In genomic region chr5:178536541-178537466, GRCh38 we compare ENCODE assay signal across 17 cellular contexts. TPM values are rescaled to one million over a fixed set of nuclear protein-coding genes. Genes with fewer than 3 reads are reported as not detected.
"Had no signal": no experiment of that assay in that cellular context is flagged by ENCODE, and none has a peak within 500 bp of the region (broad histone marks: within the 10 kb centered on the region; RNA-seq: fewer than 3 reads in every experiment).

No MANE protein-coding gene starts in this region.

- ATAC-seq: activated CD4-positive, CD25-positive, alpha-beta regulatory T cell treated with anti-CD3 and anti-CD28 coated beads, Interleukin-2, amount 50 U/mL, for 24 hours; foreskin keratinocyte had no signal

- H3K27ac Mint-ChIP-seq: activated naive CD4-positive, alpha-beta T cell treated with anti-CD3 and anti-CD28 coated beads for 36 hours; activated T-helper 2 cell treated with anti-CD3 and anti-CD28 coated beads, Interferon-gamma antibody, Interleukin-2, Interleukin-4, amounts not matched to agents 10 μg/mL and 5 μg/mL and 100 μg/mL, durations not matched to agents 14 hours and 24 hours and 36 hours; dendritic cell treated with granulocyte-macrophage colony-stimulating factor and Interleukin-4, amounts not matched to agents 40 ng/mL and 50 ng/mL, for 4 days had no signal

- H3K27me3 ChIP-seq: foreskin keratinocyte, ovary, tibial nerve had no signal

- H3K9me3 ChIP-seq: ovary, tibial nerve had no signal

- H3K4me1 ChIP-seq: foreskin keratinocyte had no signal

- H3K36me3 ChIP-seq: ovary, tibial nerve had no signal

- H3K27ac ChIP-seq: foreskin keratinocyte, ovary had no signal

- H3K4me3 ChIP-seq: ovary, tibial nerve had no signal

- H3K9me3 Mint-ChIP-seq: activated naive CD4-positive, alpha-beta T cell treated with anti-CD3 and anti-CD28 coated beads for 36 hours; activated T-helper 2 cell treated with anti-CD3 and anti-CD28 coated beads, Interferon-gamma antibody, Interleukin-2, Interleukin-4, amounts not matched to agents 10 μg/mL and 5 μg/mL and 100 μg/mL, durations not matched to agents 14 hours and 24 hours and 36 hours; dendritic cell treated with granulocyte-macrophage colony-stimulating factor and Interleukin-4, amounts not matched to agents 40 ng/mL and 50 ng/mL, for 4 days; neural crest cell had no signal

- H3K4me3 Mint-ChIP-seq: activated naive CD4-positive, alpha-beta T cell treated with anti-CD3 and anti-CD28 coated beads for 36 hours; dendritic cell treated with granulocyte-macrophage colony-stimulating factor and Interleukin-4, amounts not matched to agents 40 ng/mL and 50 ng/mL, for 4 days had no signal

- FAIRE-seq: astrocyte, bronchial epithelial cell had no signal

- DNase-seq: activated naive CD4-positive, alpha-beta T cell treated with anti-CD3 and anti-CD28 coated beads for 36 hours; activated T-cell treated with anti-CD3 and anti-CD28 coated beads for 4 hours; effector memory CD4-positive, alpha-beta T cell; foreskin keratinocyte; glutamatergic neuron; hypothalamus; left ventricle myocardium superior; ovary; stimulated activated CD4-positive, alpha-beta T cell treated with anti-CD3 and anti-CD28 coated beads, Interleukin-12 subunit alpha, Interleukin-12 subunit beta, amount 100 ng/mL, for 4 hours; stimulated activated CD4-positive, alpha-beta T cell treated with anti-CD3 and anti-CD28 coated beads, Interleukin-2, amount 100 ng/mL, for 24 hours had no signal

RNA-seq across cellular contexts. Expression of gene COL23A1, which starts 53.4 kb away (rescaled TPM):
- total RNA-seq: activated T-helper 2 cell treated with anti-CD3 and anti-CD28 coated beads, Interferon-gamma antibody, Interleukin-2, Interleukin-4, amounts not matched to agents 10 μg/mL and 5 μg/mL and 100 μg/mL, durations not matched to agents 14 hours and 24 hours and 36 hours had no signal
